8 cellular contexts compared by ENCODE assay signal in the genomic region with DNA sequence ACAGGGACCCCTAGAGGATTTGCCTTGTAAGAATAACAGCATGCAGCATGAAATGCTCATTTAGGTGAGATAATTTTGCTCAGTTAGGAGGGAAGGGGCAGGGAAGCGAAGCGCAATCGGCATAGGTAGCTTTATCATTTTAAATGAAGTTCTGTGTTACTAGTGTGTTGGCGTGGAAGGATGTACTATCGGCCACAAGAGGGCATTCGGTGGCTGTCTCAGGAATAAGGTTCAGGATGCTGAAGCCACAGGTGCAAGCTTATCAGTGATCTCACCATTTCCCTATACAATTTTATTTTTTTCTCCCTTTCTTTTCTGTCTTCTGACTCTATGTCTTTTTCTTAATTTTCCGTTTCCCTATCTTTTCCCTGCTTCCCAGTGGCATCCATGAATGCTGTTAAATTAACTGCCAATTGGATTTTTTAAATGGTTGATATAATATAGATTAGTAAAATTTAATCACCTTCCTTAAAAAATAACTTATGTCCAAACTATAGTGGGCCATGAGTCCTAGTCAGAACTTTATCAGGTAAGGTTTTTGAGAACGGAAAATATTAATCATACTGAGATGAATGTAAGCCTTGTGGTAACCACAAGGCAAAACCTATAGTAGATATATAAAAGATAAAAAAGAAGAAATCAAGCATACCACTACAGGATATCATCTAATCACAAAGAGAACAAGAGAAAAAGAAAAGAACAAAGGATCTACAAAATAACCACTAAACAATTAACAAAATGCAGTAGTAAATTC. TPM values are rescaled to one million over a fixed set of nuclear protein-coding genes. Genes with fewer than 3 reads are reported as not detected.
DNase-seq lines count a peak whose midpoint lies in the region; ATAC-seq, FAIRE-seq and TF ChIP-seq lines count a peak whose summit lies in the region.

No MANE protein-coding gene starts in this region.

- TF ChIP-seq CTCF in breast epithelium (IDR thresholded peaks at IDR 0.05), result peak in 2 of 3 donors; percentile 58 to 62

- H3K4me1 ChIP-seq in breast epithelium, result no peaks in the 10 kb centered on the region
- H3K4me1 ChIP-seq in aorta (ENCODE audit: control insufficient read depth in 1 of 2, insufficient read depth in 2 of 2, low read length in 2 of 2), result no peaks in the 10 kb centered on the region

- H3K27me3 ChIP-seq in breast epithelium (no peaks in the 10 kb centered on the region), aorta (ENCODE audit: control insufficient read depth in 1 of 2, insufficient read depth in 2 of 2, low read length in 1 of 2) (no peaks in the 10 kb centered on the region)

- H3K27ac ChIP-seq in breast epithelium (no peak overlapping the region), aorta (ENCODE audit: low read depth in 1 of 2, low read length in 2 of 2) (no peak overlapping the region)

- intact Hi-C loops in breast epithelium (cut with DNase I; ENCODE audit: low total_unique reads) (no loop called here), aorta (cut with DNase I) (loop anchor here (5.0 to 10.0 kb wide), 3 partner anchors 241 to 418 kb away; no protein-coding TSS in a partner anchor)

- H3K36me3 ChIP-seq in breast epithelium (no peaks in the 10 kb centered on the region), aorta (ENCODE audit: control insufficient read depth in 1 of 2, insufficient read depth in 2 of 2, low read length in 1 of 2) (no peaks in the 10 kb centered on the region)

- peak; percentile 97 for FAIRE-seq in islet of Langerhans (lab: Jason Lieb, UNC)

- no peak for ATAC-seq in aorta (ENCODE audit: low FRiP score)

- DNase-seq in activated CD8-positive, alpha-beta memory T cell treated with anti-CD3 and anti-CD28 coated beads for 4 hours (ENCODE audit: low read depth in 2 of 2), result peak; percentile 16 to 29
- no peak for DNase-seq in activated CD8-positive, alpha-beta memory T cell treated with anti-CD3 and anti-CD28 coated beads, Interleukin-2, amount 50 U/mL, for 48 hours
- peak; percentile 67 for DNase-seq in NCI-H1105 (lab: John Stamatoyannopoulos, UW)
- peak; percentile 37 for DNase-seq in T-helper 9 cell
- DNase-seq in breast epithelium (ENCODE audit: low spot score in 2 of 2), result peak in 1 of 2 donors; percentile 32
- DNase-seq in stimulated activated CD4-positive, alpha-beta T cell treated with anti-CD3 and anti-CD28 coated beads, Interleukin-2, amount 100 ng/mL, for 48 hours, result peak; percentile 19 to 30
- DNase-seq in aorta, result no peak

- H3K4me3 ChIP-seq in breast epithelium (no peak overlapping the region), aorta (ENCODE audit: low read length in 2 of 2) (no peak overlapping the region)

- H3K9me3 ChIP-seq in breast epithelium (no peaks in the 10 kb centered on the region), aorta (ENCODE audit: control insufficient read depth, low read length) (no peaks in the 10 kb centered on the region)

- TF ChIP-seq POLR2A in breast epithelium (IDR thresholded peaks at IDR 0.05), result no peak

- WGBS in aorta, 2 donors, result 54 to 58% methylated on average over 8 of the region's 8 CpGs

RNA-seq across cellular contexts. Expression of gene INSL6, which starts 1.2 kb away (rescaled TPM):
- total RNA-seq in breast epithelium (not detected), aorta (not detected)
- not detected for polyA plus RNA-seq in aorta

RNA-seq across cellular contexts. Expression of gene INSL4, which starts 44.6 kb away (rescaled TPM):
- total RNA-seq in breast epithelium, result not detected
- total RNA-seq in aorta, result not detected
- polyA plus RNA-seq in aorta, result not detected

Comparison
In these comparisons a context has a peak if more than half of its experiments do, and no peak if none do; other contexts are left out.
1. DNase-seq: peak in activated CD8-positive, alpha-beta memory T cell treated with anti-CD3 and anti-CD28 coated beads for 4 hours (2 of 2), NCI-H1105 (single experiment), T-helper 9 cell (single experiment) and stimulated activated CD4-positive, alpha-beta T cell treated with anti-CD3 and anti-CD28 coated beads, Interleukin-2, amount 100 ng/mL, for 48 hours (2 of 2); none in activated CD8-positive, alpha-beta memory T cell treated with anti-CD3 and anti-CD28 coated beads, Interleukin-2, amount 50 U/mL, for 48 hours (single experiment) and aorta (0 of 2).